15 cellular contexts compared by ENCODE assay signal in the genomic region with DNA sequence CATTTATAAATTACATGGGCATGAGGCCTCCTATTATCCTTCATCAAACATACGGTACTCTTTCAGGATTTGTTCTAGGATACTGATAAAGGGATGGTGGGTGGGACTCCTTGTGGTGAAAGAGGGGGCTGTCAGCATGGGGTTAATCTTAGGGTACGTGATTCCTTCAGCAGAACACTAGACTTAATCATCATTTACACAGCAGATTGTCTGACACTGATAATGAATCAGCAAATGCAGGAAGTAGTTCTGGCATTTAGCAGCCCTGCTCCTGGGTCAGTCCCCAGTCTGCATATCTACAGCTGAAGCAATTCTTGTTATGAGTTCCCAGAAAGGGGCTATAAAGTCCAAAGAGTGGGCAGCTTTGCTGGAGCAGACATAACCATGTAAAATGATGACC.
A peak's percentile ranks its signal among the peaks of the same experiment; 100 is the strongest.
DNase-seq lines count a peak whose midpoint lies in the region; ATAC-seq and TF ChIP-seq lines count a peak whose summit lies in the region.
"Had no signal": no experiment of that assay in that cellular context is flagged by ENCODE, and none has a peak within 500 bp of the region (broad histone marks: within the 10 kb centered on the region; RNA-seq: fewer than 3 reads in every experiment).

No MANE protein-coding gene starts in this region.

- H3K4me2 ChIP-seq in Karpas-422 (ENCODE audit: low read depth, low read length, poor library complexity, severe bottlenecking) = no peak overlapping the region

- intact Hi-C loops in right cardiac atrium (cut with DNase I) (no loop called here), Right ventricle myocardium superior (cut with DNase I) (no loop called here)

- H3K79me2 ChIP-seq in Karpas-422 (ENCODE audit: low read length) = no peaks in the 10 kb centered on the region

- no peaks in the 10 kb centered on the region for H3K9me3 ChIP-seq in right cardiac atrium (ENCODE audit: control insufficient read depth, low read length)
- no peaks in the 10 kb centered on the region for H3K9me3 ChIP-seq in Karpas-422 (ENCODE audit: low read length)

- DNase-seq in right cardiac atrium (no peak), Right ventricle myocardium superior (no peak), RKO (ENCODE audit: low spot score) (peak; percentile 5), foreskin fibroblast (peak; percentile 18 to 37), Karpas-422 (no peak), NCI-H146 treated with DMSO at 0.1 percent for 48 hours (lab: John Stamatoyannopoulos, UW; ENCODE audit: unreplicated experiment) (no peak)
- DNase-seq in activated CD4-positive, alpha-beta T cell treated with anti-CD3 and anti-CD28 coated beads for 1 hour = no peak
- DNase-seq: activated CD8-positive, alpha-beta memory T cell treated with anti-CD3 and anti-CD28 coated beads, Interleukin-2, amount 50 U/mL, for 4 hours; cerebellar nuclear complex; DMS79; NCI-H1930; trophoblast cell had no signal

- H3K4me1 ChIP-seq in right cardiac atrium (ENCODE audit: control insufficient read depth, insufficient read depth, low read length) (no peaks in the 10 kb centered on the region), Karpas-422 (ENCODE audit: low read length) (no peaks in the 10 kb centered on the region)

- H3K27ac ChIP-seq in right cardiac atrium (ENCODE audit: low read length) (no peak overlapping the region), Karpas-422 (ENCODE audit: low read length) (no peak overlapping the region)

- no peaks in the 10 kb centered on the region for H4K20me1 ChIP-seq in Karpas-422 (ENCODE audit: insufficient read depth, low read depth, low read length)

- peak; percentile 32 to 71 for ATAC-seq in right cardiac atrium
- ATAC-seq in Right ventricle myocardium superior (ENCODE audit: poor library complexity) = no peak
- no peak for ATAC-seq in HG03469 (IDR thresholded peaks at IDR 0.05; ENCODE audit: unreplicated experiment)
- ATAC-seq: esophagus mucosa, WTC11 had no signal

- peak; percentile 3 for TF ChIP-seq CTCF in foreskin fibroblast (IDR thresholded peaks at IDR 0.05; ENCODE audit: low read depth, low read length)

- H2AFZ ChIP-seq in Karpas-422 (ENCODE audit: low read length) = no peak overlapping the region

- H3K36me3 ChIP-seq in Karpas-422 (ENCODE audit: insufficient read depth, low read length) = no peaks in the 10 kb centered on the region

- no peak overlapping the region for H3K9ac ChIP-seq in Karpas-422 (ENCODE audit: low read length)

- H3K4me3 ChIP-seq in right cardiac atrium (ENCODE audit: low read length) (no peak overlapping the region), foreskin fibroblast (ENCODE audit: low read depth in 1 of 2, low read length in 2 of 2) (no peak overlapping the region), Karpas-422 (ENCODE audit: low read length) (no peak overlapping the region)

- WGBS in right cardiac atrium = 37% methylated on average over 2 of the region's 2 CpGs

- H3K27me3 ChIP-seq in right cardiac atrium (ENCODE audit: control insufficient read depth, insufficient read depth) (no peaks in the 10 kb centered on the region), Karpas-422 (ENCODE audit: low read length) (no peaks in the 10 kb centered on the region)

- no peaks in the 10 kb centered on the region for H3K9me2 ChIP-seq in Karpas-422 (replicated peaks; ENCODE audit: insufficient read depth, low read length)

Comparison
In these comparisons a context has a peak if more than half of its experiments do, and no peak if none do; other contexts are left out.
1. ATAC-seq: peak in right cardiac atrium (2 of 2); none in Right ventricle myocardium superior (single experiment) and HG03469 (single experiment).
2. DNase-seq: peak in RKO (single experiment) and foreskin fibroblast (2 of 2); none in right cardiac atrium (0 of 3), Right ventricle myocardium superior (single experiment), activated CD4-positive, alpha-beta T cell treated with anti-CD3 and anti-CD28 coated beads for 1 hour (single experiment), Karpas-422 (single experiment) and NCI-H146 treated with DMSO at 0.1 percent for 48 hours (single experiment).